Comparison of ENCODE assay signal across 12 cellular contexts in the genomic region with DNA sequence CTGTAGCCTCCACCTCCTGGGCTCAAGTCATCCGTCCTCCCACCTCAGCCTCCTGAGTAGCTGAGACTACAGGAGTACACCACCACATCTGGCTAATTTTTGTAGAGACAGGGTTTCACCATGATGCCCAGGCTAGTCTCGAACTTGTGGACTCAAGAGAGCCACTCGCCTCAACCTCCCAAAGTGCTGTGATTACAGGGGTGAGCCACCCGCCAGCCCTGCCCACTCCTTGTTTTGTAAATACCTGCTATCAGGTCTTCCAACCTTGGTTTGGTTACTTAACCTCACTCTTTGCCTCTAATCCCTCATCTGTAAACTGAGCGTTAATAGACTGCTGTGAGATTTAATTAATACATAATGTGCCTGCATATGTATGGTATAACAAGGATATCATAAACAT. TPM values are rescaled to one million over a fixed set of nuclear protein-coding genes. Genes with fewer than 3 reads are reported as not detected.
DNase-seq lines count a peak whose midpoint lies in the region; ATAC-seq, FAIRE-seq and TF ChIP-seq lines count a peak whose summit lies in the region.
"Had no signal": no experiment of that assay in that cellular context is flagged by ENCODE, and none has a peak within 500 bp of the region (broad histone marks: within the 10 kb centered on the region; RNA-seq: fewer than 3 reads in every experiment).

No MANE protein-coding gene starts in this region.

- no peak for TF ChIP-seq POLR2A in stomach (IDR thresholded peaks at IDR 0.05)

- H3K27me3 ChIP-seq in keratinocyte (ENCODE audit: control insufficient read depth, extremely low read depth, insufficient read depth, low read length) (no peaks in the 10 kb centered on the region), stomach (peaks cover 0 to 26% (median 0%) of the 10 kb centered on the region in 3 donors)

- H3K4me3 Mint-ChIP-seq in activated CD4-positive, alpha-beta T cell treated with anti-CD3 and anti-CD28 coated beads, Interleukin-2, amount 10 ng/mL, durations not matched to agents 24 days and 14 days: peak overlapping the region; percentile 80
- peak overlapping the region; percentile 78 for H3K4me3 Mint-ChIP-seq in activated T-helper 17 cell treated with anti-CD3 and anti-CD28 coated beads, Interleukin-2, amount 50 U/mL, for 72 hours

- peak overlapping the region; percentile 99 for H3K9ac ChIP-seq in keratinocyte (ENCODE audit: control insufficient read depth, extremely low read depth, insufficient read depth, low read length)

- no peak overlapping the region for H2AFZ ChIP-seq in keratinocyte (ENCODE audit: control insufficient read depth, low read length)

- DNase-seq in activated CD4-positive, alpha-beta T cell treated with anti-CD3 and anti-CD28 coated beads, Interleukin-2, amount 10 ng/mL, durations not matched to agents 24 days and 14 days: no peak
- no peak for DNase-seq in activated CD4-positive, alpha-beta T cell treated with anti-CD3 and anti-CD28 coated beads for 1 hour
- DNase-seq in keratinocyte (ENCODE audit: low read depth, low spot score): no peak
- peak; percentile 28 for DNase-seq in stomach
- DNase-seq in NCI-H748 treated with DMSO at 0.1 percent for 48 hours (lab: John Stamatoyannopoulos, UW): no peak
- DNase-seq: activated CD4-positive, alpha-beta T cell treated with anti-CD3 and anti-CD28 coated beads, Interleukin-2, amount 50 U/mL, for 48 hours; NK-92 treated with Interleukin-12 subunit alpha and Interleukin-12 subunit beta, amount 100 ng/mL, for 24 hours had no signal

- no peak for ATAC-seq in activated T-helper 17 cell treated with anti-CD3 and anti-CD28 coated beads, Interleukin-2, amount 50 U/mL, for 72 hours (replicated peaks)
- ATAC-seq in HG02852 (IDR thresholded peaks at IDR 0.05; ENCODE audit: unreplicated experiment) (no peak), HG03469 (IDR thresholded peaks at IDR 0.05; ENCODE audit: unreplicated experiment) (no peak)

- H3K9me3 ChIP-seq in keratinocyte (ENCODE audit: control insufficient read depth, low read depth, low read length): no peaks in the 10 kb centered on the region
- no peaks in the 10 kb centered on the region for H3K9me3 ChIP-seq in stomach

- no peak for TF ChIP-seq EP300 in stomach (IDR thresholded peaks at IDR 0.05)

- peaks cover 16% of the 10 kb centered on the region for H3K4me1 Mint-ChIP-seq in activated CD4-positive, alpha-beta T cell treated with anti-CD3 and anti-CD28 coated beads, Interleukin-2, amount 10 ng/mL, durations not matched to agents 24 days and 14 days
- H3K4me1 Mint-ChIP-seq in activated T-helper 17 cell treated with anti-CD3 and anti-CD28 coated beads, Interleukin-2, amount 50 U/mL, for 72 hours: peaks cover 9% of the 10 kb centered on the region

- dilution Hi-C loops in keratinocyte (cut with MboI; ENCODE audit: extremely low pct_ligation_motif_present, low sequenced_read_pairs): no loop called here

- peak overlapping the region; percentile 70 to 91 (median 91) for H3K4me3 ChIP-seq in keratinocyte (ENCODE audit: control insufficient read depth in 2 of 3, extremely low read depth in 1 of 3, insufficient read depth in 2 of 3, low read depth in 1 of 3, low read length in 3 of 3)
- H3K4me3 ChIP-seq in stomach: peak overlapping the region; percentile 60 to 72 (median 66)

- H3K27ac ChIP-seq in keratinocyte (ENCODE audit: control insufficient read depth, insufficient read depth, low read length) (peak overlapping the region; percentile 99), stomach (peak overlapping the region in 4 of 5 donors; percentile 1 to 88 (median 80))

- peaks cover 30% of the 10 kb centered on the region for H3K27me3 Mint-ChIP-seq in activated CD4-positive, alpha-beta T cell treated with anti-CD3 and anti-CD28 coated beads, Interleukin-2, amount 10 ng/mL, durations not matched to agents 24 days and 14 days
- H3K27me3 Mint-ChIP-seq in activated T-helper 17 cell treated with anti-CD3 and anti-CD28 coated beads, Interleukin-2, amount 50 U/mL, for 72 hours: no peaks in the 10 kb centered on the region

- H3K9me3 Mint-ChIP-seq in activated CD4-positive, alpha-beta T cell treated with anti-CD3 and anti-CD28 coated beads, Interleukin-2, amount 10 ng/mL, durations not matched to agents 24 days and 14 days: peaks cover 5% of the 10 kb centered on the region
- no peaks in the 10 kb centered on the region for H3K9me3 Mint-ChIP-seq in activated T-helper 17 cell treated with anti-CD3 and anti-CD28 coated beads, Interleukin-2, amount 50 U/mL, for 72 hours

- H3K4me2 ChIP-seq in keratinocyte (ENCODE audit: control insufficient read depth, extremely low read depth, insufficient read depth, low read depth, low read length): peak overlapping the region; percentile 94

- peaks cover 28% of the 10 kb centered on the region for H3K79me2 ChIP-seq in keratinocyte (ENCODE audit: control insufficient read depth, insufficient read depth, low read length)

- H3K36me3 Mint-ChIP-seq in activated CD4-positive, alpha-beta T cell treated with anti-CD3 and anti-CD28 coated beads, Interleukin-2, amount 10 ng/mL, durations not matched to agents 24 days and 14 days (ENCODE audit: low read depth): no peaks in the 10 kb centered on the region
- H3K36me3 Mint-ChIP-seq in activated T-helper 17 cell treated with anti-CD3 and anti-CD28 coated beads, Interleukin-2, amount 50 U/mL, for 72 hours (ENCODE audit: low read depth): no peaks in the 10 kb centered on the region

- 34 to 66% (median 50%) methylated on average over 5 of the region's 5 CpGs for WGBS in stomach, 5 donors

- no peak for FAIRE-seq in keratinocyte (lab: Jason Lieb, UNC)

- H4K20me1 ChIP-seq in keratinocyte (ENCODE audit: control insufficient read depth, extremely low read depth, insufficient read depth, low read length): no peaks in the 10 kb centered on the region

- no peaks in the 10 kb centered on the region for H3K9me1 ChIP-seq in keratinocyte (ENCODE audit: control insufficient read depth, extremely low read depth, insufficient read depth, low read length)

- TF ChIP-seq CTCF in keratinocyte (optimal IDR thresholded peaks at IDR 0.05 in 1 of 3, IDR thresholded peaks at IDR 0.05 in 1 of 3, conservative IDR thresholded peaks at IDR 0.05 in 1 of 3; ENCODE audit: extremely low read depth in 1 of 3, insufficient read depth in 2 of 3, low read length in 3 of 3) (no peak), stomach (IDR thresholded peaks at IDR 0.05) (no peak)

- no peak overlapping the region for H3K27ac Mint-ChIP-seq in activated CD4-positive, alpha-beta T cell treated with anti-CD3 and anti-CD28 coated beads, Interleukin-2, amount 10 ng/mL, durations not matched to agents 24 days and 14 days
- no peak overlapping the region for H3K27ac Mint-ChIP-seq in activated T-helper 17 cell treated with anti-CD3 and anti-CD28 coated beads, Interleukin-2, amount 50 U/mL, for 72 hours

- H3K4me1 ChIP-seq in keratinocyte (ENCODE audit: control insufficient read depth, extremely low read depth, insufficient read depth, low read length): peaks cover 26% of the 10 kb centered on the region
- H3K4me1 ChIP-seq in stomach: peaks cover 10 to 27% (median 22%) of the 10 kb centered on the region in 4 donors

- no peaks in the 10 kb centered on the region for H3K36me3 ChIP-seq in keratinocyte (ENCODE audit: control insufficient read depth in 2 of 2, extremely low read depth in 1 of 2, insufficient read depth in 2 of 2, low read length in 2 of 2)
- H3K36me3 ChIP-seq in stomach: no peaks in the 10 kb centered on the region

- intact Hi-C loops in activated CD4-positive, alpha-beta T cell treated with anti-CD3 and anti-CD28 coated beads, Interleukin-2, amount 10 ng/mL, durations not matched to agents 24 days and 14 days (cut with micrococcal nuclease): loop anchor here (1.0 kb wide), 2 partner anchors 32 to 72 kb away; no protein-coding TSS in a partner anchor
- intact Hi-C loops in stomach (cut with DNase I; ENCODE audit: low total_unique reads): no loop called here

RNA-seq across cellular contexts. Expression of a gene that starts 0.8 kb away (rescaled TPM):
- not detected in 2 replicates for total RNA-seq in activated CD4-positive, alpha-beta T cell treated with anti-CD3 and anti-CD28 coated beads, Interleukin-2, amount 10 ng/mL, durations not matched to agents 24 days and 14 days
- under 1 TPM in 1 of 2 donors, not detected in 1; 0.24 TPM for total RNA-seq in activated T-helper 17 cell treated with anti-CD3 and anti-CD28 coated beads, Interleukin-2, amount 50 U/mL, for 72 hours
- polyA plus RNA-seq in keratinocyte: 0.58 to 0.89 TPM (median 0.85 TPM) in 3 replicates
- polyA plus RNA-seq in keratinocyte (2011; ENCODE audit: low read depth): 7.5 TPM
- 0.23 and 0.30 TPM in 2 replicates for polyA plus RNA-seq in keratinocyte (2011; cell fraction: cytosol; rRNA removed)
- polyA plus RNA-seq in keratinocyte (2011; cell fraction: nucleus; rRNA removed): 0.75 and 1.3 TPM in 2 replicates
- polyA plus RNA-seq in keratinocyte (2012; ENCODE audit: low replicate concordance): 1.00 and 4.8 TPM in 2 replicates
- 1.5 TPM in 1 of 3 replicates, not detected in the others for polyA minus RNA-seq in keratinocyte
- not detected for polyA minus RNA-seq in keratinocyte (2011; cell fraction: cytosol; rRNA and poly(A)+ RNA removed)
- polyA minus RNA-seq in keratinocyte (2011; cell fraction: nucleus; rRNA and poly(A)+ RNA removed): 0.42 and 1.5 TPM in 2 replicates
- 10 to 100 TPM in 1 of 5 donors, 1 to 10 TPM in 1, under 1 TPM in 1, not detected in 2; 0.87 to 23.8 (median 2.8) TPM for total RNA-seq in stomach
- polyA plus RNA-seq in stomach: 1 to 10 TPM in 2 of 3 donors, under 1 TPM in 1; 0.56 to 5.4 (median 4.4) TPM
- total RNA-seq: HT1080 had no signal
- polyA plus RNA-seq: AG04450 had no signal

RNA-seq across cellular contexts. Expression of a gene that starts 0.9 kb away (rescaled TPM):
- total RNA-seq in activated CD4-positive, alpha-beta T cell treated with anti-CD3 and anti-CD28 coated beads, Interleukin-2, amount 10 ng/mL, durations not matched to agents 24 days and 14 days: 3.6 and 3.8 TPM in 2 replicates
- total RNA-seq in activated T-helper 17 cell treated with anti-CD3 and anti-CD28 coated beads, Interleukin-2, amount 50 U/mL, for 72 hours: 1 to 10 TPM; 1.3 to 3.9 TPM
- 14.0 to 21.4 TPM (median 18.9 TPM) in 3 replicates for polyA plus RNA-seq in keratinocyte
- polyA plus RNA-seq in keratinocyte (2011; ENCODE audit: low read depth): 3.8 TPM
- polyA plus RNA-seq in keratinocyte (2011; cell fraction: cytosol; rRNA removed): 5.6 and 9.9 TPM in 2 replicates
- 15.2 and 17.3 TPM in 2 replicates for polyA plus RNA-seq in keratinocyte (2011; cell fraction: nucleus; rRNA removed)
- 11.0 and 15.2 TPM in 2 replicates for polyA plus RNA-seq in keratinocyte (2012; ENCODE audit: low replicate concordance)
- 5.7 to 25.1 TPM (median 8.9 TPM) in 3 replicates for polyA minus RNA-seq in keratinocyte
- polyA minus RNA-seq in keratinocyte (2011; cell fraction: cytosol; rRNA and poly(A)+ RNA removed): 8.1 TPM
- polyA minus RNA-seq in keratinocyte (2011; cell fraction: nucleus; rRNA and poly(A)+ RNA removed): 11.8 and 17.8 TPM in 2 replicates
- total RNA-seq in stomach: 10 to 100 TPM in 2 of 5 donors, 1 to 10 TPM in 1, under 1 TPM in 1, not detected in 1; under 0.01 to 22.0 (median 10.3) TPM
- polyA plus RNA-seq in stomach: 1 to 10 TPM in 2 of 3 donors, under 1 TPM in 1; 0.76 to 2.9 (median 2.6) TPM
